Comparison of ENCODE assay signal across 1 cellular context in genomic region chr16:71845639-71846431, GRCh38.
TF ChIP-seq lines count a peak whose summit lies in the region.

A gene with protein sequence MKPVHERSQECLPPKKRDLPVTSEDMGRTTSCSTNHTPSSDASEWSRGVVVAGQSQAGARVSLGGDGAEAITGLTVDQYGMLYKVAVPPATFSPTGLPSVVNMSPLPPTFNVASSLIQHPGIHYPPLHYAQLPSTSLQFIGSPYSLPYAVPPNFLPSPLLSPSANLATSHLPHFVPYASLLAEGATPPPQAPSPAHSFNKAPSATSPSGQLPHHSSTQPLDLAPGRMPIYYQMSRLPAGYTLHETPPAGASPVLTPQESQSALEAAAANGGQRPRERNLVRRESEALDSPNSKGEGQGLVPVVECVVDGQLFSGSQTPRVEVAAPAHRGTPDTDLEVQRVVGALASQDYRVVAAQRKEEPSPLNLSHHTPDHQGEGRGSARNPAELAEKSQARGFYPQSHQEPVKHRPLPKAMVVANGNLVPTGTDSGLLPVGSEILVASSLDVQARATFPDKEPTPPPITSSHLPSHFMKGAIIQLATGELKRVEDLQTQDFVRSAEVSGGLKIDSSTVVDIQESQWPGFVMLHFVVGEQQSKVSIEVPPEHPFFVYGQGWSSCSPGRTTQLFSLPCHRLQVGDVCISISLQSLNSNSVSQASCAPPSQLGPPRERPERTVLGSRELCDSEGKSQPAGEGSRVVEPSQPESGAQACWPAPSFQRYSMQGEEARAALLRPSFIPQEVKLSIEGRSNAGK (plus strand): TSS chr16:71845976. CDS start chr16:71849741, 3,765 bp downstream.

TF ChIP-seq in HepG2, 621 proteins besides CTCF, POLR2A, EP300 and RAD21 (continued from another document and continues in another):
- peak; percentile 57; the same call in 1 of the 2 replicates for TF ChIP-seq PRDM10 (CRISPR knock-in tag; IDR thresholded peaks at IDR 0.05; ENCODE audit: low read depth)
- 0 out of 2 replicates have a peak, but pooled peaks have one; percentile 16 for TF ChIP-seq ZNF879 (CRISPR knock-in tag; IDR thresholded peaks at IDR 0.05)
- TF ChIP-seq ISX (CRISPR knock-in tag; conservative IDR thresholded peaks at IDR 0.05): peak; percentile 15; the same call in 1 of the 2 replicates
- no peak for TF ChIP-seq LBX2 (CRISPR knock-in tag; IDR thresholded peaks at IDR 0.05; ENCODE audit: borderline replicate concordance)
- TF ChIP-seq ZNF737 (CRISPR knock-in tag; IDR thresholded peaks at IDR 0.05; ENCODE audit: borderline replicate concordance): peak; percentile 21; the same call in 1 of the 2 replicates
- no peak; the same call in 1 of the 2 replicates for TF ChIP-seq HIVEP1 (CRISPR knock-in tag; IDR thresholded peaks at IDR 0.05)
- TF ChIP-seq, protein P1, sequence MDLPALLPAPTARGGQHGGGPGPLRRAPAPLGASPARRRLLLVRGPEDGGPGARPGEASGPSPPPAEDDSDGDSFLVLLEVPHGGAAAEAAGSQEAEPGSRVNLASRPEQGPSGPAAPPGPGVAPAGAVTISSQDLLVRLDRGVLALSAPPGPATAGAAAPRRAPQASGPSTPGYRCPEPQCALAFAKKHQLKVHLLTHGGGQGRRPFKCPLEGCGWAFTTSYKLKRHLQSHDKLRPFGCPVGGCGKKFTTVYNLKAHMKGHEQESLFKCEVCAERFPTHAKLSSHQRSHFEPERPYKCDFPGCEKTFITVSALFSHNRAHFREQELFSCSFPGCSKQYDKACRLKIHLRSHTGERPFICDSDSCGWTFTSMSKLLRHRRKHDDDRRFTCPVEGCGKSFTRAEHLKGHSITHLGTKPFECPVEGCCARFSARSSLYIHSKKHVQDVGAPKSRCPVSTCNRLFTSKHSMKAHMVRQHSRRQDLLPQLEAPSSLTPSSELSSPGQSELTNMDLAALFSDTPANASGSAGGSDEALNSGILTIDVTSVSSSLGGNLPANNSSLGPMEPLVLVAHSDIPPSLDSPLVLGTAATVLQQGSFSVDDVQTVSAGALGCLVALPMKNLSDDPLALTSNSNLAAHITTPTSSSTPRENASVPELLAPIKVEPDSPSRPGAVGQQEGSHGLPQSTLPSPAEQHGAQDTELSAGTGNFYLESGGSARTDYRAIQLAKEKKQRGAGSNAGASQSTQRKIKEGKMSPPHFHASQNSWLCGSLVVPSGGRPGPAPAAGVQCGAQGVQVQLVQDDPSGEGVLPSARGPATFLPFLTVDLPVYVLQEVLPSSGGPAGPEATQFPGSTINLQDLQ (CRISPR knock-in tag; IDR thresholded peaks at IDR 0.05): 0 out of 2 replicates have a peak, but pooled peaks have one; percentile 16
- TF ChIP-seq, protein P2, sequence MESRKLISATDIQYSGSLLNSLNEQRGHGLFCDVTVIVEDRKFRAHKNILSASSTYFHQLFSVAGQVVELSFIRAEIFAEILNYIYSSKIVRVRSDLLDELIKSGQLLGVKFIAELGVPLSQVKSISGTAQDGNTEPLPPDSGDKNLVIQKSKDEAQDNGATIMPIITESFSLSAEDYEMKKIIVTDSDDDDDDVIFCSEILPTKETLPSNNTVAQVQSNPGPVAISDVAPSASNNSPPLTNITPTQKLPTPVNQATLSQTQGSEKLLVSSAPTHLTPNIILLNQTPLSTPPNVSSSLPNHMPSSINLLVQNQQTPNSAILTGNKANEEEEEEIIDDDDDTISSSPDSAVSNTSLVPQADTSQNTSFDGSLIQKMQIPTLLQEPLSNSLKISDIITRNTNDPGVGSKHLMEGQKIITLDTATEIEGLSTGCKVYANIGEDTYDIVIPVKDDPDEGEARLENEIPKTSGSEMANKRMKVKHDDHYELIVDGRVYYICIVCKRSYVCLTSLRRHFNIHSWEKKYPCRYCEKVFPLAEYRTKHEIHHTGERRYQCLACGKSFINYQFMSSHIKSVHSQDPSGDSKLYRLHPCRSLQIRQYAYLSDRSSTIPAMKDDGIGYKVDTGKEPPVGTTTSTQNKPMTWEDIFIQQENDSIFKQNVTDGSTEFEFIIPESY (CRISPR knock-in tag; IDR thresholded peaks at IDR 0.05): no peak
- TF ChIP-seq, protein P3, sequence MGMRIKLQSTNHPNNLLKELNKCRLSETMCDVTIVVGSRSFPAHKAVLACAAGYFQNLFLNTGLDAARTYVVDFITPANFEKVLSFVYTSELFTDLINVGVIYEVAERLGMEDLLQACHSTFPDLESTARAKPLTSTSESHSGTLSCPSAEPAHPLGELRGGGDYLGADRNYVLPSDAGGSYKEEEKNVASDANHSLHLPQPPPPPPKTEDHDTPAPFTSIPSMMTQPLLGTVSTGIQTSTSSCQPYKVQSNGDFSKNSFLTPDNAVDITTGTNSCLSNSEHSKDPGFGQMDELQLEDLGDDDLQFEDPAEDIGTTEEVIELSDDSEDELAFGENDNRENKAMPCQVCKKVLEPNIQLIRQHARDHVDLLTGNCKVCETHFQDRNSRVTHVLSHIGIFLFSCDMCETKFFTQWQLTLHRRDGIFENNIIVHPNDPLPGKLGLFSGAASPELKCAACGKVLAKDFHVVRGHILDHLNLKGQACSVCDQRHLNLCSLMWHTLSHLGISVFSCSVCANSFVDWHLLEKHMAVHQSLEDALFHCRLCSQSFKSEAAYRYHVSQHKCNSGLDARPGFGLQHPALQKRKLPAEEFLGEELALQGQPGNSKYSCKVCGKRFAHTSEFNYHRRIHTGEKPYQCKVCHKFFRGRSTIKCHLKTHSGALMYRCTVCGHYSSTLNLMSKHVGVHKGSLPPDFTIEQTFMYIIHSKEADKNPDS (CRISPR knock-in tag; IDR thresholded peaks at IDR 0.05): no peak
- no peak for TF ChIP-seq ZNF530 (CRISPR knock-in tag; IDR thresholded peaks at IDR 0.05; ENCODE audit: low read depth)
- TF ChIP-seq ZSCAN31 (CRISPR knock-in tag; IDR thresholded peaks at IDR 0.05; ENCODE audit: low read depth): peak; percentile 58; the same call in 1 of the 2 replicates
- TF ChIP-seq, protein P4, sequence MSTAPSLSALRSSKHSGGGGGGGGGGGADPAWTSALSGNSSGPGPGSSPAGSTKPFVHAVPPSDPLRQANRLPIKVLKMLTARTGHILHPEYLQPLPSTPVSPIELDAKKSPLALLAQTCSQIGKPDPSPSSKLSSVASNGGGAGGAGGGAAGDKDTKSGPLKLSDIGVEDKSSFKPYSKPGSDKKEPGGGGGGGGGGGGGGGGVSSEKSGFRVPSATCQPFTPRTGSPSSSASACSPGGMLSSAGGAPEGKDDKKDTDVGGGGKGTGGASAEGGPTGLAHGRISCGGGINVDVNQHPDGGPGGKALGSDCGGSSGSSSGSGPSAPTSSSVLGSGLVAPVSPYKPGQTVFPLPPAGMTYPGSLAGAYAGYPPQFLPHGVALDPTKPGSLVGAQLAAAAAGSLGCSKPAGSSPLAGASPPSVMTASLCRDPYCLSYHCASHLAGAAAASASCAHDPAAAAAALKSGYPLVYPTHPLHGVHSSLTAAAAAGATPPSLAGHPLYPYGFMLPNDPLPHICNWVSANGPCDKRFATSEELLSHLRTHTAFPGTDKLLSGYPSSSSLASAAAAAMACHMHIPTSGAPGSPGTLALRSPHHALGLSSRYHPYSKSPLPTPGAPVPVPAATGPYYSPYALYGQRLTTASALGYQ (CRISPR knock-in tag; IDR thresholded peaks at IDR 0.05): peak; percentile 71; the same call in 1 of the 2 replicates
- TF ChIP-seq EED (CRISPR knock-in tag; IDR thresholded peaks at IDR 0.05): peak; percentile 41; the same call in 1 of the 2 replicates
- peak; percentile 61; the same call in 1 of the 2 replicates for TF ChIP-seq ZNF329 (CRISPR knock-in tag; IDR thresholded peaks at IDR 0.05; ENCODE audit: low read depth)
- TF ChIP-seq ELF1 (CRISPR knock-in tag; IDR thresholded peaks at IDR 0.05): peak; percentile 75
- TF ChIP-seq RELA (CRISPR knock-in tag; IDR thresholded peaks at IDR 0.05): peak; percentile 56; the same call in 1 of the 2 replicates
- no peak for TF ChIP-seq ZNF382 (CRISPR knock-in tag; IDR thresholded peaks at IDR 0.05; ENCODE audit: borderline replicate concordance)
- peak; percentile 64 for TF ChIP-seq FOSL2 (CRISPR knock-in tag; IDR thresholded peaks at IDR 0.05)
- TF ChIP-seq, protein P5, sequence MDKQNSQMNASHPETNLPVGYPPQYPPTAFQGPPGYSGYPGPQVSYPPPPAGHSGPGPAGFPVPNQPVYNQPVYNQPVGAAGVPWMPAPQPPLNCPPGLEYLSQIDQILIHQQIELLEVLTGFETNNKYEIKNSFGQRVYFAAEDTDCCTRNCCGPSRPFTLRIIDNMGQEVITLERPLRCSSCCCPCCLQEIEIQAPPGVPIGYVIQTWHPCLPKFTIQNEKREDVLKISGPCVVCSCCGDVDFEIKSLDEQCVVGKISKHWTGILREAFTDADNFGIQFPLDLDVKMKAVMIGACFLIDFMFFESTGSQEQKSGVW (CRISPR knock-in tag; IDR thresholded peaks at IDR 0.05; ENCODE audit: borderline replicate concordance): no peak
- TF ChIP-seq ZNF501 (CRISPR knock-in tag; IDR thresholded peaks at IDR 0.05): peak; percentile 89
- TF ChIP-seq ZNF180 (CRISPR knock-in tag; IDR thresholded peaks at IDR 0.05; ENCODE audit: borderline replicate concordance, low read depth): no peak
- TF ChIP-seq, protein P6, sequence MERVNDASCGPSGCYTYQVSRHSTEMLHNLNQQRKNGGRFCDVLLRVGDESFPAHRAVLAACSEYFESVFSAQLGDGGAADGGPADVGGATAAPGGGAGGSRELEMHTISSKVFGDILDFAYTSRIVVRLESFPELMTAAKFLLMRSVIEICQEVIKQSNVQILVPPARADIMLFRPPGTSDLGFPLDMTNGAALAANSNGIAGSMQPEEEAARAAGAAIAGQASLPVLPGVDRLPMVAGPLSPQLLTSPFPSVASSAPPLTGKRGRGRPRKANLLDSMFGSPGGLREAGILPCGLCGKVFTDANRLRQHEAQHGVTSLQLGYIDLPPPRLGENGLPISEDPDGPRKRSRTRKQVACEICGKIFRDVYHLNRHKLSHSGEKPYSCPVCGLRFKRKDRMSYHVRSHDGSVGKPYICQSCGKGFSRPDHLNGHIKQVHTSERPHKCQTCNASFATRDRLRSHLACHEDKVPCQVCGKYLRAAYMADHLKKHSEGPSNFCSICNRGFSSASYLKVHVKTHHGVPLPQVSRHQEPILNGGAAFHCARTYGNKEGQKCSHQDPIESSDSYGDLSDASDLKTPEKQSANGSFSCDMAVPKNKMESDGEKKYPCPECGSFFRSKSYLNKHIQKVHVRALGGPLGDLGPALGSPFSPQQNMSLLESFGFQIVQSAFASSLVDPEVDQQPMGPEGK (CRISPR knock-in tag; IDR thresholded peaks at IDR 0.05): peak; percentile 98
- peak; percentile 87 for TF ChIP-seq ZNF232 (CRISPR knock-in tag; IDR thresholded peaks at IDR 0.05; ENCODE audit: borderline replicate concordance)
- TF ChIP-seq SP1 (IDR thresholded peaks at IDR 0.05): no peak
- peak; percentile 100 for TF ChIP-seq SP1 (CRISPR knock-in tag; IDR thresholded peaks at IDR 0.05)
- TF ChIP-seq SALL1 (CRISPR knock-in tag; IDR thresholded peaks at IDR 0.05): peak; percentile 92
- TF ChIP-seq CCDC6 (CRISPR knock-in tag; IDR thresholded peaks at IDR 0.05): peak; percentile 78
- no peak for TF ChIP-seq FIP1L1 (IDR thresholded peaks at IDR 0.05; ENCODE audit: borderline replicate concordance, insufficient read depth, low read depth, low read length)
- TF ChIP-seq ZNF704 (CRISPR knock-in tag; IDR thresholded peaks at IDR 0.05; ENCODE audit: borderline replicate concordance): 0 out of 2 replicates have a peak, but pooled peaks have one; percentile 46
- TF ChIP-seq, protein P7, sequence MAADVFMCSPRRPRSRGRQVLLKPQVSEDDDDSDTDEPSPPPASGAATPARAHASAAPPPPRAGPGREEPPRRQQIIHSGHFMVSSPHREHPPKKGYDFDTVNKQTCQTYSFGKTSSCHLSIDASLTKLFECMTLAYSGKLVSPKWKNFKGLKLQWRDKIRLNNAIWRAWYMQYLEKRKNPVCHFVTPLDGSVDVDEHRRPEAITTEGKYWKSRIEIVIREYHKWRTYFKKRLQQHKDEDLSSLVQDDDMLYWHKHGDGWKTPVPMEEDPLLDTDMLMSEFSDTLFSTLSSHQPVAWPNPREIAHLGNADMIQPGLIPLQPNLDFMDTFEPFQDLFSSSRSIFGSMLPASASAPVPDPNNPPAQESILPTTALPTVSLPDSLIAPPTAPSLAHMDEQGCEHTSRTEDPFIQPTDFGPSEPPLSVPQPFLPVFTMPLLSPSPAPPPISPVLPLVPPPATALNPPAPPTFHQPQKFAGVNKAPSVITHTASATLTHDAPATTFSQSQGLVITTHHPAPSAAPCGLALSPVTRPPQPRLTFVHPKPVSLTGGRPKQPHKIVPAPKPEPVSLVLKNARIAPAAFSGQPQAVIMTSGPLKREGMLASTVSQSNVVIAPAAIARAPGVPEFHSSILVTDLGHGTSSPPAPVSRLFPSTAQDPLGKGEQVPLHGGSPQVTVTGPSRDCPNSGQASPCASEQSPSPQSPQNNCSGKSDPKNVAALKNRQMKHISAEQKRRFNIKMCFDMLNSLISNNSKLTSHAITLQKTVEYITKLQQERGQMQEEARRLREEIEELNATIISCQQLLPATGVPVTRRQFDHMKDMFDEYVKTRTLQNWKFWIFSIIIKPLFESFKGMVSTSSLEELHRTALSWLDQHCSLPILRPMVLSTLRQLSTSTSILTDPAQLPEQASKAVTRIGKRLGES (CRISPR knock-in tag; IDR thresholded peaks at IDR 0.05; ENCODE audit: borderline replicate concordance): peak; percentile 47; the same call in 1 of the 2 replicates
- peak; percentile 88 for TF ChIP-seq ZFP82 (CRISPR knock-in tag; IDR thresholded peaks at IDR 0.05; ENCODE audit: borderline replicate concordance)
